In the genomic region with DNA sequence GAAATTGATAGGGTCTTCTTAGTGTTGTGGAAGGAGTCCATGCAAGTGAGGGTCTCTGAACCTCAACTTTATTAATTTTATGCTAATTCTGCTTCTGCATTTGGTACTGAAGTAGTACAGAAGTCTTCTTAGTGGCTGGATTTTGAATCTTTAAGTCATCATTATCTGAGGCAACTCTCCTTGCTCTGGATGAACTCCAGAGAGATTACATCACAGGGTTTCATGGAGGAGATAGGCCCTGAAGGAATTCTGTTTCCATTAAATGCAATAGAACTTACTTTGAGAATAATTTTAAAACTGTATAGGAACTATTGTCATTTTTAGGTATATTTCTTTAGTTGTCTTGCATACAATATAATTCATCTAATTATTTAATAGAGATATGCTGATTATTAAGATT, we compare ENCODE assay signal across 20 cellular contexts.
A peak's percentile ranks its signal among the peaks of the same experiment; 100 is the strongest.
DNase-seq lines count a peak whose midpoint lies in the region; ATAC-seq, FAIRE-seq and TF ChIP-seq lines count a peak whose summit lies in the region.
"Had no signal": no experiment of that assay in that cellular context is flagged by ENCODE, and none has a peak within 500 bp of the region (broad histone marks: within the 10 kb centered on the region; RNA-seq: fewer than 3 reads in every experiment).

No MANE protein-coding gene starts in this region.

- no peak for ATAC-seq in GM18505 (IDR thresholded peaks at IDR 0.05; ENCODE audit: unreplicated experiment)
- ATAC-seq: CD8-positive, alpha-beta T cell had no signal

- FAIRE-seq in bronchial epithelial cell (lab: Jason Lieb, UNC): no peak
- FAIRE-seq: G401.6 had no signal

- no peaks in the 10 kb centered on the region for H3K4me1 ChIP-seq in osteoblast (ENCODE audit: insufficient read depth, low read length)

- no peak overlapping the region for H3K4me2 ChIP-seq in osteoblast (ENCODE audit: insufficient read depth, low read length)
- H3K4me2 ChIP-seq: SK-N-SH had no signal

- no peaks in the 10 kb centered on the region for H3K79me2 ChIP-seq in osteoblast (ENCODE audit: insufficient read depth, low read length)

- H3K27me3 ChIP-seq in bronchial epithelial cell (ENCODE audit: control insufficient read depth, insufficient read depth, low read length): no peaks in the 10 kb centered on the region
- no peaks in the 10 kb centered on the region for H3K27me3 ChIP-seq in osteoblast (ENCODE audit: insufficient read depth, low read length)

- H3K36me3 ChIP-seq in bronchial epithelial cell (ENCODE audit: control insufficient read depth, insufficient read depth, low read length) (no peaks in the 10 kb centered on the region), osteoblast (ENCODE audit: insufficient read depth, low read length) (no peaks in the 10 kb centered on the region)

- no peak overlapping the region for H3K4me3 ChIP-seq in bronchial epithelial cell (ENCODE audit: low read depth, low read length)
- H3K4me3 ChIP-seq in fibroblast of mammary gland (ENCODE audit: control insufficient read depth, low read depth, low read length): no peak overlapping the region
- H3K4me3 ChIP-seq in osteoblast (ENCODE audit: insufficient read depth, low read length): no peak overlapping the region

- no peak for TF ChIP-seq POLR2A in GM18505 (IDR thresholded peaks at IDR 0.05; ENCODE audit: borderline replicate concordance, extremely low read depth, insufficient read depth, insufficient read length)

- H4K20me1 ChIP-seq in osteoblast (ENCODE audit: insufficient read depth, low read length): no peaks in the 10 kb centered on the region

- no peak for TF ChIP-seq CTCF in bronchial epithelial cell (IDR thresholded peaks at IDR 0.05; ENCODE audit: insufficient read depth, low read length, severe bottlenecking)
- no peak for TF ChIP-seq CTCF in fibroblast of mammary gland (conservative IDR thresholded peaks at IDR 0.05; ENCODE audit: control insufficient read depth, insufficient read depth, low read depth, low read length)
- TF ChIP-seq CTCF in osteoblast (IDR thresholded peaks at IDR 0.05; ENCODE audit: extremely low read depth, low read depth, low read length): no peak

- no peaks in the 10 kb centered on the region for H3K9me3 ChIP-seq in osteoblast (ENCODE audit: low read depth, low read length)
- H3K9me3 ChIP-seq: SK-N-SH had no signal

- H2AFZ ChIP-seq in osteoblast (ENCODE audit: low read length): no peak overlapping the region

- DNase-seq in GM03348 (ENCODE audit: low spot score) (peak; percentile 9), bronchial epithelial cell (ENCODE audit: low read depth) (peak; percentile 10), fibroblast of mammary gland (ENCODE audit: low read depth) (peak; percentile 35), T-helper 9 cell (no peak), osteoblast (ENCODE audit: insufficient read length, low spot score, missing footprints) (no peak), NCI-H1092 treated with DMSO at 0.1 percent for 48 hours (lab: John Stamatoyannopoulos, UW) (no peak)
- DNase-seq: AML-193; C1 segment of cervical spinal cord; CD8-positive, alpha-beta T cell; DND-41; H7; NCI-H1417; NCI-H187; NCI-H510A; NCI-H748 treated with DMSO at 0.1 percent for 48 hours; NK-92 treated with Interleukin-12 subunit alpha and Interleukin-12 subunit beta, amount 100 ng/mL, for 24 hours; SIG-M5; SK-N-SH had no signal

- no peak overlapping the region for H3K27ac ChIP-seq in osteoblast (ENCODE audit: low read depth, low read length)

Comparison
In these comparisons a context has a peak if more than half of its experiments do, and no peak if none do; other contexts are left out.
1. DNase-seq: peak in GM03348 (single experiment), bronchial epithelial cell (single experiment) and fibroblast of mammary gland (single experiment); none in T-helper 9 cell (single experiment), osteoblast (single experiment) and NCI-H1092 treated with DMSO at 0.1 percent for 48 hours (single experiment).